In the genomic region with DNA sequence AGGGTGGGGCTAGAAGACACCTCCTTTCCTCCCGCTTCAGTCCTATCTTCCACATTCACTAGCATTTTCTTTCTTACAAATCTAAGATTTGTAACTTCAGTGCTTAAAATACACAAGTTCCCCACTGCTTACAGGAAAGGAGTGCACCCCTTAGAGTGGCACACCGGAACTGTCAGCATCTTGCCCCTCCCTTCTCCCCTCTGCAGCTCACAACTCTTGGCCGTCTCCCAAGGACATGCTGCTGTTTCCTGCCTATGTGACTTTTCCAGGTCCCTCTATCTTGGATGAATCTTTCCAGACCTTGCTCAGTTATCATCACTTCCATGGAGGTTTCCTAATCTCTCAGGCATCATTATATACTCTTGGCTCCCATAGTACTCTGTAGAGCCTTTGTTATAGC, we compare ENCODE assay signal across 2 cellular contexts.
TF ChIP-seq lines count a peak whose summit lies in the region.

No MANE protein-coding gene starts in this region.

TF ChIP-seq in SK-N-SH treated with all-trans-retinoic acid at 6 μM for 48 hours, 23 proteins besides CTCF, POLR2A, EP300 and RAD21 (continued from another document):
- TF ChIP-seq CSRNP3 (CRISPR knock-in tag; IDR thresholded peaks at IDR 0.05), result no peak

TF ChIP-seq in SK-N-SH, 30 proteins besides CTCF, POLR2A, EP300 and RAD21 (continued from another document):
- TF ChIP-seq, protein P1, sequence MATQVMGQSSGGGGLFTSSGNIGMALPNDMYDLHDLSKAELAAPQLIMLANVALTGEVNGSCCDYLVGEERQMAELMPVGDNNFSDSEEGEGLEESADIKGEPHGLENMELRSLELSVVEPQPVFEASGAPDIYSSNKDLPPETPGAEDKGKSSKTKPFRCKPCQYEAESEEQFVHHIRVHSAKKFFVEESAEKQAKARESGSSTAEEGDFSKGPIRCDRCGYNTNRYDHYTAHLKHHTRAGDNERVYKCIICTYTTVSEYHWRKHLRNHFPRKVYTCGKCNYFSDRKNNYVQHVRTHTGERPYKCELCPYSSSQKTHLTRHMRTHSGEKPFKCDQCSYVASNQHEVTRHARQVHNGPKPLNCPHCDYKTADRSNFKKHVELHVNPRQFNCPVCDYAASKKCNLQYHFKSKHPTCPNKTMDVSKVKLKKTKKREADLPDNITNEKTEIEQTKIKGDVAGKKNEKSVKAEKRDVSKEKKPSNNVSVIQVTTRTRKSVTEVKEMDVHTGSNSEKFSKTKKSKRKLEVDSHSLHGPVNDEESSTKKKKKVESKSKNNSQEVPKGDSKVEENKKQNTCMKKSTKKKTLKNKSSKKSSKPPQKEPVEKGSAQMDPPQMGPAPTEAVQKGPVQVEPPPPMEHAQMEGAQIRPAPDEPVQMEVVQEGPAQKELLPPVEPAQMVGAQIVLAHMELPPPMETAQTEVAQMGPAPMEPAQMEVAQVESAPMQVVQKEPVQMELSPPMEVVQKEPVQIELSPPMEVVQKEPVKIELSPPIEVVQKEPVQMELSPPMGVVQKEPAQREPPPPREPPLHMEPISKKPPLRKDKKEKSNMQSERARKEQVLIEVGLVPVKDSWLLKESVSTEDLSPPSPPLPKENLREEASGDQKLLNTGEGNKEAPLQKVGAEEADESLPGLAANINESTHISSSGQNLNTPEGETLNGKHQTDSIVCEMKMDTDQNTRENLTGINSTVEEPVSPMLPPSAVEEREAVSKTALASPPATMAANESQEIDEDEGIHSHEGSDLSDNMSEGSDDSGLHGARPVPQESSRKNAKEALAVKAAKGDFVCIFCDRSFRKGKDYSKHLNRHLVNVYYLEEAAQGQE (IDR thresholded peaks at IDR 0.05; ENCODE audit: low read depth, low read length), result no peak
- TF ChIP-seq NRF1 (IDR thresholded peaks at IDR 0.05; ENCODE audit: low read depth, low read length) (no peak), CHD2 (IDR thresholded peaks at IDR 0.05; ENCODE audit: low read length, partially characterized antibody) (no peak), ELF1 (IDR thresholded peaks at IDR 0.05) (no peak), TAF1 (IDR thresholded peaks at IDR 0.05; ENCODE audit: borderline replicate concordance, low read depth, low read length) (no peak), RFX5 (IDR thresholded peaks at IDR 0.05; ENCODE audit: low read length) (no peak)
